28 cellular contexts compared by ENCODE assay signal in the genomic region with DNA sequence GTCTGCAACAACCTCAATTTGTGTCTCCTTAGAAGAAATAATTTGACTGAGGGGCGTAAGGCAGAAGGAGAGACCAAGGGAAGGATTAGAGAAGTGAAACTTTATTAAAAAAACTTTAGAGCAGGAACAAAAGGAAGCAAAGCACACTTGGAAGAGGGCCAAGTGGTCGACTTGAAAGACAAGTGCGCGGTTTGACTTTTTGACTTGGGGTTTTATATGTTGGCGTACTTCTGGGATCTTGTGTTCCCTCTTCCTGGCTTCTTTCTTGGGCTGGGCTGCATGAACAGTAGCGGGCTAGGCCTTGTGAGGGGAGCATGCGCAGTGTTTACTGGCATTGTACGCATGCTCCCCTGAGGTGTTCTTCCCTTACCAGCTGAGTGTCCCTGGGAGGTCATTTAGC.
DNase-seq lines count a peak whose midpoint lies in the region; ATAC-seq and TF ChIP-seq lines count a peak whose summit lies in the region.
"Had no signal": no experiment of that assay in that cellular context is flagged by ENCODE, and none has a peak within 500 bp of the region (broad histone marks: within the 10 kb centered on the region; RNA-seq: fewer than 3 reads in every experiment).

No MANE protein-coding gene starts in this region.

- peak in 3 of 5 donors; percentile 27 to 50 (median 27) for DNase-seq in heart left ventricle
- no peak for DNase-seq in right atrium auricular region (ENCODE audit: low spot score)
- DNase-seq in RPMI8226: peak; percentile 67
- peak; percentile 28 to 29 for DNase-seq in left colon
- no peak for DNase-seq in cerebellar cortex (ENCODE audit: low spot score)
- DNase-seq in thyroid gland: no peak
- DNase-seq in natural killer cell: no peak
- DNase-seq in NCI-H82 (lab: John Stamatoyannopoulos, UW): no peak
- DNase-seq: activated CD4-positive, alpha-beta T cell treated with anti-CD3 and anti-CD28 coated beads, Interleukin-2, amount 10 ng/mL, durations not matched to agents 7 days and 5 days; activated naive CD4-positive, alpha-beta T cell treated with Interleukin-2 at 50 U/mL for 16 hours; activated T-cell treated with anti-CD3 and anti-CD28 coated beads, Interleukin-2, amount 50 U/mL, for 72 hours; AML-193; DMS79; foreskin keratinocyte; HCEC 1CT; NCI-H1436; NCI-H2107; NCI-H510A; nephron progenitor cell; stimulated activated CD8-positive, alpha-beta memory T cell treated with anti-CD3 and anti-CD28 coated beads, Interleukin-4, amount 100 ng/mL, for 48 hours; upper lobe of left lung had no signal

- ATAC-seq in heart left ventricle: peak in 2 of 4 donors; percentile 53 to 64
- ATAC-seq in left colon: no peak
- no peak for ATAC-seq in natural killer cell
- ATAC-seq: activated T-cell treated with anti-CD3 and anti-CD28 coated beads, Interleukin-2, amount 50 U/mL, for 72 hours; esophagus mucosa; foreskin keratinocyte; left lobe of liver had no signal

- H3K27ac ChIP-seq in heart left ventricle (peak overlapping the region in 1 of 12 donors; percentile 18), right atrium auricular region (no peak overlapping the region), thyroid gland (no peak overlapping the region)
- H3K27ac ChIP-seq: breast epithelium, coronary artery, foreskin keratinocyte, hepatocyte, parathyroid adenoma, upper lobe of left lung had no signal

- H3K4me1 ChIP-seq in heart left ventricle (no peaks in the 10 kb centered on the region), right atrium auricular region (no peaks in the 10 kb centered on the region), thyroid gland (peaks cover 2 to 5% of the 10 kb centered on the region in 2 donors)
- H3K4me1 ChIP-seq: breast epithelium, foreskin keratinocyte, parathyroid adenoma, upper lobe of left lung had no signal

- H3K27me3 ChIP-seq in heart left ventricle (no peaks in the 10 kb centered on the region), right atrium auricular region (no peaks in the 10 kb centered on the region), thyroid gland (no peaks in the 10 kb centered on the region)
- H3K27me3 ChIP-seq: breast epithelium, foreskin keratinocyte, hepatocyte, upper lobe of left lung had no signal

- H3K4me3 Mint-ChIP-seq in natural killer cell: no peak overlapping the region
- H3K4me3 Mint-ChIP-seq: activated CD4-positive, alpha-beta T cell treated with anti-CD3 and anti-CD28 coated beads, Interleukin-2, amount 10 ng/mL, durations not matched to agents 7 days and 5 days; activated T-cell treated with anti-CD3 and anti-CD28 coated beads, Interleukin-2, amount 50 U/mL, for 72 hours; nephron progenitor cell; T-helper 2 cell treated with Interferon-gamma antibody and Interleukin-4, amounts not matched to agents 5 μg/mL and 100 μg/mL, for 36 hours had no signal

- H3K36me3 ChIP-seq in heart left ventricle (no peaks in the 10 kb centered on the region), right atrium auricular region (no peaks in the 10 kb centered on the region), thyroid gland (no peaks in the 10 kb centered on the region)
- H3K36me3 ChIP-seq: breast epithelium, upper lobe of left lung had no signal

- no peak overlapping the region for H3K4me3 ChIP-seq in heart left ventricle
- no peak overlapping the region for H3K4me3 ChIP-seq in right atrium auricular region
- no peak overlapping the region for H3K4me3 ChIP-seq in thyroid gland (replicated peaks in 1 of 3)
- H3K4me3 ChIP-seq: breast epithelium, coronary artery, hepatocyte, upper lobe of left lung had no signal

- TF ChIP-seq CTCF in heart left ventricle (IDR thresholded peaks at IDR 0.05) (no peak), right atrium auricular region (IDR thresholded peaks at IDR 0.05) (no peak), thyroid gland (IDR thresholded peaks at IDR 0.05) (no peak), natural killer cell (IDR thresholded peaks at IDR 0.05) (no peak)

- no peak for TF ChIP-seq POLR2A in heart left ventricle (IDR thresholded peaks at IDR 0.05)
- TF ChIP-seq POLR2A in thyroid gland (IDR thresholded peaks at IDR 0.05): no peak

- peaks cover 36 to 55% of the 10 kb centered on the region in 2 donors for H3K27me3 Mint-ChIP-seq in natural killer cell (ENCODE audit: low read depth in 2 of 2)

- H3K9me3 ChIP-seq in heart left ventricle (peaks cover 0 to 7% (median 0%) of the 10 kb centered on the region in 12 donors), right atrium auricular region (no peaks in the 10 kb centered on the region), thyroid gland (no peaks in the 10 kb centered on the region)
- H3K9me3 ChIP-seq: upper lobe of left lung had no signal

- no peaks in the 10 kb centered on the region for H3K4me1 Mint-ChIP-seq in natural killer cell
- H3K4me1 Mint-ChIP-seq: activated CD4-positive, alpha-beta T cell treated with anti-CD3 and anti-CD28 coated beads, Interleukin-2, amount 10 ng/mL, durations not matched to agents 7 days and 5 days; nephron progenitor cell had no signal

- H3K9me3 Mint-ChIP-seq in natural killer cell: no peaks in the 10 kb centered on the region
- H3K9me3 Mint-ChIP-seq: activated CD4-positive, alpha-beta T cell treated with anti-CD3 and anti-CD28 coated beads, Interleukin-2, amount 10 ng/mL, durations not matched to agents 7 days and 5 days had no signal

- H3K36me3 Mint-ChIP-seq in natural killer cell: no peaks in the 10 kb centered on the region

- intact Hi-C loops in heart left ventricle (cut with DNase I): no loop called here
- intact Hi-C loops in left colon (cut with DNase I, micrococcal nuclease): no loop called here
- intact Hi-C loops in thyroid gland (cut with DNase I): no loop called here
- intact Hi-C loops in natural killer cell (cut with micrococcal nuclease): no loop called here

- no peak overlapping the region for H3K27ac Mint-ChIP-seq in natural killer cell
- H3K27ac Mint-ChIP-seq: activated CD4-positive, alpha-beta T cell treated with anti-CD3 and anti-CD28 coated beads, Interleukin-2, amount 10 ng/mL, durations not matched to agents 7 days and 5 days; activated T-cell treated with anti-CD3 and anti-CD28 coated beads, Interleukin-2, amount 50 U/mL, for 72 hours; nephron progenitor cell; T-helper 2 cell treated with Interferon-gamma antibody and Interleukin-4, amounts not matched to agents 5 μg/mL and 100 μg/mL, for 36 hours had no signal

- 83 to 87% (median 84%) methylated on average over 8 of the region's 8 CpGs for WGBS in heart left ventricle, 4 donors
- 76 to 82% methylated on average over 8 of the region's 8 CpGs for WGBS in thyroid gland, 2 donors

Comparison
In these comparisons a context has a peak if more than half of its experiments do, and no peak if none do; other contexts are left out.
1. DNase-seq: peak in heart left ventricle (3 of 5), RPMI8226 (single experiment) and left colon (2 of 2); none in right atrium auricular region (single experiment), cerebellar cortex (single experiment), thyroid gland (0 of 2), natural killer cell (single experiment) and NCI-H82 (single experiment).